ENCODE assay signal across 14 cellular contexts in genomic region chr17:46035112-46035818, GRCh38. TPM values are rescaled to one million over a fixed set of nuclear protein-coding genes. Genes with fewer than 3 reads are reported as not detected.
DNase-seq lines count a peak whose midpoint lies in the region; ATAC-seq and TF ChIP-seq lines count a peak whose summit lies in the region.
"Had no signal": no experiment of that assay in that cellular context is flagged by ENCODE, and none has a peak within 500 bp of the region (broad histone marks: within the 10 kb centered on the region; RNA-seq: fewer than 3 reads in every experiment).

No MANE protein-coding gene starts in this region.

- H3K36me3 Mint-ChIP-seq in activated T-helper 2 cell treated with anti-CD3 and anti-CD28 coated beads, Interferon-gamma antibody, Interleukin-2, Interleukin-4, amounts not matched to agents 10 μg/mL and 5 μg/mL and 100 μg/mL, durations not matched to agents 14 hours and 24 hours and 36 hours (ENCODE audit: low read depth) = peaks cover 83% of the 10 kb centered on the region
- H3K36me3 Mint-ChIP-seq in naive thymus-derived CD4-positive, alpha-beta T cell = peaks cover 28 to 69% (median 50%) of the 10 kb centered on the region in 5 donors

- no peak for TF ChIP-seq CTCF in GM12865 (IDR thresholded peaks at IDR 0.05; ENCODE audit: insufficient read depth, low read depth, low read length, missing control alignments)
- TF ChIP-seq CTCF in vagina (IDR thresholded peaks at IDR 0.05) = no peak

- no peaks in the 10 kb centered on the region for H3K9me3 ChIP-seq in naive thymus-derived CD4-positive, alpha-beta T cell (ENCODE audit: control insufficient read depth in 2 of 3, low read length in 3 of 3)
- no peaks in the 10 kb centered on the region for H3K9me3 ChIP-seq in vagina
- H3K9me3 ChIP-seq: esophagus squamous epithelium had no signal

- H3K4me1 Mint-ChIP-seq in activated T-helper 2 cell treated with anti-CD3 and anti-CD28 coated beads, Interferon-gamma antibody, Interleukin-2, Interleukin-4, amounts not matched to agents 10 μg/mL and 5 μg/mL and 100 μg/mL, durations not matched to agents 14 hours and 24 hours and 36 hours (ENCODE audit: low read depth) = peaks cover 18% of the 10 kb centered on the region
- peaks cover 0 to 11% (median 7%) of the 10 kb centered on the region in 7 donors for H3K4me1 Mint-ChIP-seq in naive thymus-derived CD4-positive, alpha-beta T cell

- ATAC-seq in naive thymus-derived CD4-positive, alpha-beta T cell = peak; percentile 36

- no peak for TF ChIP-seq POLR2A in vagina (IDR thresholded peaks at IDR 0.05)

- CTCF ChIA-PET in naive thymus-derived CD4-positive, alpha-beta T cell (lab: Charles Lee) = interaction anchor here (0.8 to 2.9 kb wide), 3 partner anchors 9 to 32 kb away, joined by 3 to 10 read pairs (median 3); no protein-coding TSS in a partner anchor

- H3K9me3 Mint-ChIP-seq in activated T-helper 2 cell treated with anti-CD3 and anti-CD28 coated beads, Interferon-gamma antibody, Interleukin-2, Interleukin-4, amounts not matched to agents 10 μg/mL and 5 μg/mL and 100 μg/mL, durations not matched to agents 14 hours and 24 hours and 36 hours = no peaks in the 10 kb centered on the region
- H3K9me3 Mint-ChIP-seq in naive thymus-derived CD4-positive, alpha-beta T cell = peaks cover 0 to 3% (median 0%) of the 10 kb centered on the region in 11 donors

- peak overlapping the region; percentile 16 for H3K27ac ChIP-seq in naive thymus-derived CD4-positive, alpha-beta T cell (ENCODE audit: low read depth, low read length)
- H3K27ac ChIP-seq in vagina = no peak overlapping the region
- H3K27ac ChIP-seq: esophagus squamous epithelium had no signal

- no peaks in the 10 kb centered on the region for H3K27me3 ChIP-seq in H7 (ENCODE audit: control insufficient read depth, insufficient read depth, low read length)
- H3K27me3 ChIP-seq in naive thymus-derived CD4-positive, alpha-beta T cell (ENCODE audit: control insufficient read depth in 2 of 2, insufficient read depth in 2 of 2, low read length in 2 of 2) = no peaks in the 10 kb centered on the region
- no peaks in the 10 kb centered on the region for H3K27me3 ChIP-seq in vagina
- H3K27me3 ChIP-seq: esophagus squamous epithelium had no signal

- intact Hi-C loops in activated T-helper 2 cell treated with anti-CD3 and anti-CD28 coated beads, Interferon-gamma antibody, Interleukin-2, Interleukin-4, amounts not matched to agents 10 μg/mL and 5 μg/mL and 100 μg/mL, durations not matched to agents 14 hours and 24 hours and 36 hours (cut with micrococcal nuclease) = loop anchor here (1.0 kb wide), 1 partner anchor 17 kb away; no protein-coding TSS in a partner anchor
- intact Hi-C loops in naive thymus-derived CD4-positive, alpha-beta T cell (cut with micrococcal nuclease) = no loop called here
- intact Hi-C loops in vagina (cut with DNase I) = loop anchor here (5.0 kb wide), 1 partner anchor 1443 kb away; no protein-coding TSS in a partner anchor

- no peaks in the 10 kb centered on the region for H3K27me3 Mint-ChIP-seq in activated T-helper 2 cell treated with anti-CD3 and anti-CD28 coated beads, Interferon-gamma antibody, Interleukin-2, Interleukin-4, amounts not matched to agents 10 μg/mL and 5 μg/mL and 100 μg/mL, durations not matched to agents 14 hours and 24 hours and 36 hours (ENCODE audit: low read depth)
- H3K27me3 Mint-ChIP-seq in naive thymus-derived CD4-positive, alpha-beta T cell = no peaks in the 10 kb centered on the region

- peak overlapping the region; percentile 59 for H3K27ac Mint-ChIP-seq in activated T-helper 2 cell treated with anti-CD3 and anti-CD28 coated beads, Interferon-gamma antibody, Interleukin-2, Interleukin-4, amounts not matched to agents 10 μg/mL and 5 μg/mL and 100 μg/mL, durations not matched to agents 14 hours and 24 hours and 36 hours
- H3K27ac Mint-ChIP-seq in naive thymus-derived CD4-positive, alpha-beta T cell = peak overlapping the region; percentile 29 to 77 (median 53)

- DNase-seq in GM12865 (ENCODE audit: low read depth) = peak; percentile 75
- peak; percentile 32 for DNase-seq in H7
- no peak for DNase-seq in activated T-helper 2 cell treated with anti-CD3 and anti-CD28 coated beads, Interferon-gamma antibody, Interleukin-2, Interleukin-4, amounts not matched to agents 10 μg/mL and 5 μg/mL and 100 μg/mL, durations not matched to agents 14 hours and 24 hours and 36 hours (ENCODE audit: low spot score)
- no peak for DNase-seq in naive thymus-derived CD4-positive, alpha-beta T cell
- no peak for DNase-seq in vagina (ENCODE audit: extremely low spot score in 2 of 2)
- DNase-seq in NCI-H187 (lab: John Stamatoyannopoulos, UW) = no peak
- no peak for DNase-seq in stimulated activated CD8-positive, alpha-beta memory T cell treated with anti-CD3 and anti-CD28 coated beads, Interleukin-4, amount 100 ng/mL, for 48 hours
- DNase-seq: DND-41, esophagus squamous epithelium, NCI-H524 had no signal

- no peak overlapping the region for H3K4me3 Mint-ChIP-seq in activated T-helper 2 cell treated with anti-CD3 and anti-CD28 coated beads, Interferon-gamma antibody, Interleukin-2, Interleukin-4, amounts not matched to agents 10 μg/mL and 5 μg/mL and 100 μg/mL, durations not matched to agents 14 hours and 24 hours and 36 hours (ENCODE audit: low read depth)
- no peak overlapping the region for H3K4me3 Mint-ChIP-seq in naive thymus-derived CD4-positive, alpha-beta T cell

- POLR2A ChIA-PET in naive thymus-derived CD4-positive, alpha-beta T cell (lab: Charles Lee) = interaction anchor here (0.6 kb wide), 3 partner anchors 13 to 1460 kb away, joined by 3 to 7 read pairs (median 3); no protein-coding TSS in a partner anchor

- no peak overlapping the region for H3K4me3 ChIP-seq in GM12865 (ENCODE audit: low read depth, low read length)
- H3K4me3 ChIP-seq in H7 (ENCODE audit: insufficient read depth, low read depth, low read length) = no peak overlapping the region
- H3K4me3 ChIP-seq in naive thymus-derived CD4-positive, alpha-beta T cell (ENCODE audit: low read length) = no peak overlapping the region
- H3K4me3 ChIP-seq in vagina = no peak overlapping the region
- H3K4me3 ChIP-seq: esophagus squamous epithelium had no signal

- no peaks in the 10 kb centered on the region for H3K4me1 ChIP-seq in naive thymus-derived CD4-positive, alpha-beta T cell (ENCODE audit: control insufficient read depth in 2 of 2, insufficient read depth in 2 of 2, low read length in 2 of 2)
- peaks cover 7% of the 10 kb centered on the region for H3K4me1 ChIP-seq in vagina

- H3K36me3 ChIP-seq in H7 (replicated peaks; ENCODE audit: control insufficient read depth, insufficient read depth, low read length) = peaks cover 73% of the 10 kb centered on the region
- peaks cover 32 to 97% (median 61%) of the 10 kb centered on the region in 3 experiments for H3K36me3 ChIP-seq in naive thymus-derived CD4-positive, alpha-beta T cell (ENCODE audit: control insufficient read depth in 2 of 3, insufficient read depth in 3 of 3, low read length in 3 of 3)
- H3K36me3 ChIP-seq in vagina = peaks cover 0 to 89% of the 10 kb centered on the region in 2 donors

RNA-seq across cellular contexts. Expression of gene STH, which starts 36.2 kb away (rescaled TPM):
- not detected in 2 replicates for total RNA-seq in H7 (2014; rRNA removed; shearing (Covaris generic))
- not detected in 2 replicates for total RNA-seq in activated T-helper 2 cell treated with anti-CD3 and anti-CD28 coated beads, Interferon-gamma antibody, Interleukin-2, Interleukin-4, amounts not matched to agents 10 μg/mL and 5 μg/mL and 100 μg/mL, durations not matched to agents 14 hours and 24 hours and 36 hours
- total RNA-seq in naive thymus-derived CD4-positive, alpha-beta T cell = not detected
- not detected for polyA plus RNA-seq in naive thymus-derived CD4-positive, alpha-beta T cell
- total RNA-seq in vagina = not detected
- total RNA-seq: esophagus squamous epithelium, H1, MCF 10A, osteoblast had no signal
- polyA plus RNA-seq: H1, keratinocyte had no signal

Comparison
In these comparisons a context has a peak if more than half of its experiments do, and no peak if none do; other contexts are left out.
1. DNase-seq: peak in GM12865 (single experiment) and H7 (single experiment); none in activated T-helper 2 cell treated with anti-CD3 and anti-CD28 coated beads, Interferon-gamma antibody, Interleukin-2, Interleukin-4, amounts not matched to agents 10 μg/mL and 5 μg/mL and 100 μg/mL, durations not matched to agents 14 hours and 24 hours and 36 hours (single experiment), naive thymus-derived CD4-positive, alpha-beta T cell (0 of 9), vagina (0 of 2), NCI-H187 (0 of 2) and stimulated activated CD8-positive, alpha-beta memory T cell treated with anti-CD3 and anti-CD28 coated beads, Interleukin-4, amount 100 ng/mL, for 48 hours (single experiment).
2. intact Hi-C loops: an anchor here in activated T-helper 2 cell treated with anti-CD3 and anti-CD28 coated beads, Interferon-gamma antibody, Interleukin-2, Interleukin-4, amounts not matched to agents 10 μg/mL and 5 μg/mL and 100 μg/mL, durations not matched to agents 14 hours and 24 hours and 36 hours (1.0 kb wide) and vagina (5.0 kb wide); none called in naive thymus-derived CD4-positive, alpha-beta T cell.